In the genomic region with DNA sequence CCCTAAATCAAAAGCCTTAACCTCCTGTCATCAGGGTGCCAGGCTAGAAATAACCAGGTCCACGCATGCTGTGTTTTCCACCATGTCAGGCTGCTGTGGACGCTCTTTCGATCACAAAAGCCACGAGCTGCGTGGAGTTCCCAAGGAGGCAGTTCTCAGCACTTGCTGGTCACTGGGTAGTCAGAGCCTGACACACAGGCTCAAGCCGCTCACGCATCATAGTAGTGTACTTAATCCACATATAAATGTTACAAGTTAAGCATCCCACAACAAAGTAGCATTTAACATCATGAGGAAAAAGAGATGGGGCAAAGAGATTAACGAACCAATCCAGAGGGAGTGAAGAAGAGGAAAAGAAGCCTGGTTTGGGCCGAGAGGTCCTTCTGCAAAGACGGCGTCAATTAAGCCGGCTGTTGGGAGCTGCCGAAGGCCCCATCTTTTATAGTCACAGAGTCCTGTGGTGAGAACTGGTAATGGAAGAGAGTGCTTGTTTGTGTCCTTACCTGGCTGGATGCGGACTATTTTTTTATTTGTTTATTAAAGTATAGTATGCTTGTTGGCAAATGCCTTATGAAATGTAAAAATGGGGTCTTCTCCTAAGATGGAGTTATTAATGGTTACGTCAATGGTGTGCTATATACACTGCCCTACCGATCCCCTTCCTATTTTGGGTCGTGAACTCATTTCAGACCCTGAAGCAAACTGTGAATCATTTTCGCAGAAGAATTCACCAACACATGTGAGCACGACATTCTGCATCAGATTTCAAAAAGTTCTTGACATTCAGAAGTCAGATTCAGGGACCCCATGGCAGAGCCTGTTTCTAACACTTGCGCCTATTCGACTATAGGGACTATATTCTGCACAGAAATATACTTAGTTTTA, we compare ENCODE assay signal across 7 cellular contexts. TPM values are rescaled to one million over a fixed set of nuclear protein-coding genes. Genes with fewer than 3 reads are reported as not detected.
DNase-seq lines count a peak whose midpoint lies in the region; ATAC-seq and TF ChIP-seq lines count a peak whose summit lies in the region.

No MANE protein-coding gene starts in this region.

- no peaks in the 10 kb centered on the region for H3K27me3 Mint-ChIP-seq in activated B cell treated with CpG ODN at 0.5 μM for 24 hours

- POLR2A ChIA-PET in activated B cell treated with CpG ODN at 0.5 μM for 24 hours (lab: Charles Lee), result interaction anchor here (0.5 to 3.2 kb wide), 37 partner anchors 9 to 1243 kb away, joined by 3 to 26 read pairs (median 4); partner anchors contain the start of genes CENPU and IRF2

- CTCF ChIA-PET in activated B cell treated with CpG ODN at 0.5 μM for 24 hours (lab: Charles Lee), result interaction anchor here (1.4 to 2.3 kb wide), 2 partner anchors 83 to 386 kb away, joined by 4 to 13 read pairs; partner anchors contain the start of gene CENPU

- H3K79me2 ChIP-seq in DND-41 (ENCODE audit: insufficient read depth, low read length) (peaks cover 54% of the 10 kb centered on the region), fibroblast of lung (ENCODE audit: control insufficient read depth, insufficient read depth, low read length) (peaks cover 40% of the 10 kb centered on the region), osteoblast (ENCODE audit: insufficient read depth, low read length) (peaks cover 42% of the 10 kb centered on the region)

- H3K9ac ChIP-seq in DND-41 (ENCODE audit: low read depth, low read length) (peak overlapping the region; percentile 79), fibroblast of lung (ENCODE audit: insufficient read depth, low read length) (peak overlapping the region; percentile 62)

- H3K4me1 ChIP-seq in DND-41 (ENCODE audit: insufficient read depth, low read length) (peaks cover 43% of the 10 kb centered on the region), fibroblast of lung (ENCODE audit: control insufficient read depth, extremely low read depth, insufficient read depth, low read length) (peaks cover 11% of the 10 kb centered on the region), osteoblast (ENCODE audit: insufficient read depth, low read length) (peaks cover 35% of the 10 kb centered on the region)

- peaks cover 21% of the 10 kb centered on the region for H3K36me3 Mint-ChIP-seq in activated B cell treated with CpG ODN at 0.5 μM for 24 hours (ENCODE audit: low read depth)

- H2AFZ ChIP-seq in DND-41 (ENCODE audit: low read depth, low read length) (peak overlapping the region; percentile 76), fibroblast of lung (ENCODE audit: low read length) (peak overlapping the region; percentile 56), osteoblast (ENCODE audit: low read length) (peak overlapping the region; percentile 88)

- H3K4me2 ChIP-seq in DND-41 (ENCODE audit: insufficient read depth, low read length) (peak overlapping the region; percentile 76), fibroblast of lung (ENCODE audit: extremely low read depth, insufficient read depth, low read length) (peak overlapping the region; percentile 94), osteoblast (ENCODE audit: insufficient read depth, low read length) (peak overlapping the region; percentile 83)

- TF ChIP-seq CTCF in DND-41 (IDR thresholded peaks at IDR 0.05; ENCODE audit: borderline replicate concordance, extremely low read depth, low read length, poor library complexity, severe bottlenecking), result no peak
- no peak for TF ChIP-seq CTCF in activated B cell treated with CpG ODN at 0.5 μM for 24 hours (IDR thresholded peaks at IDR 0.05)
- TF ChIP-seq CTCF in fibroblast of lung (conservative IDR thresholded peaks at IDR 0.05 in 1 of 2, IDR thresholded peaks at IDR 0.05 in 1 of 2; ENCODE audit: low read depth in 1 of 2, low read length in 2 of 2), result no peak
- TF ChIP-seq CTCF in osteoblast (IDR thresholded peaks at IDR 0.05; ENCODE audit: extremely low read depth, low read depth, low read length), result no peak

- H3K4me3 Mint-ChIP-seq in activated B cell treated with CpG ODN at 0.5 μM for 24 hours, result peak overlapping the region; percentile 94

- peaks cover 30% of the 10 kb centered on the region; the same call in 1 of the 2 replicates for H4K20me1 ChIP-seq in DND-41 (ENCODE audit: insufficient read depth, low read length)
- H4K20me1 ChIP-seq in fibroblast of lung (ENCODE audit: control insufficient read depth, extremely low read depth, insufficient read depth, low read length), result no peaks in the 10 kb centered on the region
- peaks cover 23% of the 10 kb centered on the region for H4K20me1 ChIP-seq in osteoblast (ENCODE audit: insufficient read depth, low read length)

- H3K27ac ChIP-seq in DND-41 (ENCODE audit: low read length), result peak overlapping the region; percentile 96
- H3K27ac ChIP-seq in fibroblast of lung (ENCODE audit: insufficient read depth, low read length), result peak overlapping the region; percentile 84
- peak overlapping the region; percentile 85 for H3K27ac ChIP-seq in osteoblast (ENCODE audit: low read depth, low read length)

- no peaks in the 10 kb centered on the region for H3K27me3 ChIP-seq in DND-41 (ENCODE audit: insufficient read depth, low read length, poor library complexity)
- no peaks in the 10 kb centered on the region for H3K27me3 ChIP-seq in fibroblast of lung (ENCODE audit: control insufficient read depth, insufficient read depth, low read length)
- no peaks in the 10 kb centered on the region for H3K27me3 ChIP-seq in osteoblast (ENCODE audit: insufficient read depth, low read length)

- peak overlapping the region; percentile 55 to 79 for H3K4me3 ChIP-seq in DND-41 (ENCODE audit: low read depth in 1 of 2, low read length in 2 of 2)
- peak overlapping the region; percentile 50 to 84 (median 70) for H3K4me3 ChIP-seq in fibroblast of lung (replicated peaks in 1 of 4; ENCODE audit: control extremely low read depth in 1 of 4, insufficient read depth in 1 of 4, low read depth in 3 of 4, low read length in 4 of 4)
- H3K4me3 ChIP-seq in osteoblast (ENCODE audit: insufficient read depth, low read length), result peak overlapping the region; percentile 87

- intact Hi-C loops in activated B cell treated with CpG ODN at 0.5 μM for 24 hours (cut with micrococcal nuclease), result loop anchor here (1.0 to 10.0 kb wide), 17 partner anchors 84 to 1208 kb away; partner anchors contain the start of genes ACSL1, ANKRD37, CCDC110 and CDKN2AIP

- peaks cover 40% of the 10 kb centered on the region for H3K4me1 Mint-ChIP-seq in activated B cell treated with CpG ODN at 0.5 μM for 24 hours

- ATAC-seq in DND-41 (ENCODE audit: insufficient read depth, low read depth), result peak; percentile 2; the same call in 1 of the 3 replicates
- peak; percentile 6 for ATAC-seq in GM19397 (IDR thresholded peaks at IDR 0.05; ENCODE audit: unreplicated experiment)
- ATAC-seq in activated B cell treated with CpG ODN at 0.5 μM for 24 hours (ENCODE audit: low read depth), result no peak

- DNase-seq in DND-41, result peak; percentile 20
- peak; percentile 49 for DNase-seq in HK-2 (ENCODE audit: unreplicated experiment)
- no peak for DNase-seq in activated B cell treated with CpG ODN at 0.5 μM for 24 hours
- DNase-seq in fibroblast of lung (ENCODE audit: low read depth in 2 of 2), result peak; percentile 47 to 55
- no peak for DNase-seq in osteoblast (ENCODE audit: insufficient read length, low spot score, missing footprints)
- DNase-seq in germinal center (ENCODE audit: low spot score), result no peak

- H3K9me3 Mint-ChIP-seq in activated B cell treated with CpG ODN at 0.5 μM for 24 hours, result no peaks in the 10 kb centered on the region

- H3K27ac Mint-ChIP-seq in activated B cell treated with CpG ODN at 0.5 μM for 24 hours, result peak overlapping the region; percentile 89

- H3K9me3 ChIP-seq in DND-41 (ENCODE audit: insufficient read depth, low read length, severe bottlenecking), result no peaks in the 10 kb centered on the region
- no peaks in the 10 kb centered on the region for H3K9me3 ChIP-seq in fibroblast of lung (ENCODE audit: control insufficient read depth, insufficient read depth, low read depth, low read length)
- no peaks in the 10 kb centered on the region for H3K9me3 ChIP-seq in osteoblast (ENCODE audit: low read depth, low read length)

- peaks cover 38% of the 10 kb centered on the region for H3K36me3 ChIP-seq in DND-41 (ENCODE audit: insufficient read depth, low read length)
- no peaks in the 10 kb centered on the region for H3K36me3 ChIP-seq in fibroblast of lung (ENCODE audit: control insufficient read depth, insufficient read depth, low read length)
- H3K36me3 ChIP-seq in osteoblast (ENCODE audit: insufficient read depth, low read length), result peaks cover 8% of the 10 kb centered on the region

RNA-seq across cellular contexts. Expression of gene PRIMPOL, which starts 0.7 kb away (rescaled TPM):
- total RNA-seq in activated B cell treated with CpG ODN at 0.5 μM for 24 hours, result 9.1 and 11.6 TPM in 2 replicates
- total RNA-seq in fibroblast of lung, result 19.3 and 22.3 TPM in 2 replicates
- 11.5 and 15.1 TPM in 2 replicates for polyA plus RNA-seq in fibroblast of lung
- 7.9 and 8.1 TPM in 2 replicates for polyA plus RNA-seq in fibroblast of lung (2012)
- 0.59 TPM in 1 of 2 replicates, not detected in the other for polyA minus RNA-seq in fibroblast of lung (ENCODE audit: low replicate concordance)
- 15.6 and 16.6 TPM in 2 replicates for total RNA-seq in osteoblast

RNA-seq across cellular contexts. Expression of gene CASP3, which starts 1.0 kb away (rescaled TPM):
- total RNA-seq in activated B cell treated with CpG ODN at 0.5 μM for 24 hours (24.0 and 24.9 TPM in 2 replicates), fibroblast of lung (26.4 and 28.2 TPM in 2 replicates), osteoblast (56.0 and 59.4 TPM in 2 replicates)
- 34.2 and 41.1 TPM in 2 replicates for polyA plus RNA-seq in fibroblast of lung
- 23.6 and 27.7 TPM in 2 replicates for polyA plus RNA-seq in fibroblast of lung (2012)
- polyA minus RNA-seq in fibroblast of lung (ENCODE audit: low replicate concordance), result 6.9 and 10.4 TPM in 2 replicates

Comparison
In these comparisons a context has a peak if more than half of its experiments do, and no peak if none do; other contexts are left out.
1. DNase-seq: peak in DND-41 (single experiment), HK-2 (single experiment) and fibroblast of lung (2 of 2); none in activated B cell treated with CpG ODN at 0.5 μM for 24 hours (single experiment), osteoblast (single experiment) and germinal center (single experiment).
2. Peak in every context shown above with its lines, with median percentiles within 50 percentile points of each other: H2AFZ ChIP-seq, H3K27ac ChIP-seq, H3K4me2 ChIP-seq and H3K4me3 ChIP-seq.